Comparison of ENCODE assay signal across 8 cellular contexts in the genomic region with DNA sequence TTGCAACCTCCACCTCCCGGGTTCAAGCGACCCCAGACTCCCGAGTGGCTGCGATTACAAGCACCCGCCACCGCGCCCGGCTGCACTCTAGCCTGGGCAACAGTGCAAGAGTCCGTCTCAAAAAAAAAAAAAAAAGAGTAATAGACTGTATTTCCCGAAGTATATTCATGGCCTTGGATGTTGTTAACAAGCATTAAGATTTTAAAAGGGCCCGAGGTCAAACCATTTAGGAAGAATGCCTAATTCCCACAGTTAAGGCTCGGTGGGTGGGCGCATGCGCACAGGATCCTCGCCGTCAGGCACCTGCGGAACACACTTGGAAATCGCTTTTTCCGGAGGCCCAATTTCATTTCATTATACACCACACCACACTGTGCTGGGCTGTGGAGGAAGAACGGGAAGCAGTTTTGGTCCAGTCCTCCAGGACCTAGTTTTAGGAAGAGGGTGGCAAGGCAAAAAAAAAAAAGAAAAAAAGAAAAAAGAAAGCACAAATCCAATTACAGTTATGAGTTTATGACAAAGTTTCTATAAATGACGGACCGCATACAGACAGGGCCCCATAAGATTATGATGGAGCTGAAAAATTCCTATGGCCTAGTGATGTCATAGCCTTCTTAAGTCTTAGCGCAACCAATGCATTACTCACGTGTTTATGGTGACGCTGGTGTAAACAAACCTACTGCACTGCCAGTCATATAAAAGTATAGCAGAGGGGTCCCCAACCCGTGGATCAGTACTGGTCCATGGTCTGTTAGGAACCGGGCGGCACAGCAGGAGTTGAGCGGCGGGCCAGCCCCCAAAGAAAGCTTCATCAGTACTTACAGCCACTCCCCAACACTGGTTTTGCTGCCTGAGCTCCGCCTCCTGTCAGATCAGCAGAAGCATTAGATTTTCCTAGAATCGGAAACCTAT. TPM values are rescaled to one million over a fixed set of nuclear protein-coding genes. Genes with fewer than 3 reads are reported as not detected.
DNase-seq lines count a peak whose midpoint lies in the region; ATAC-seq and TF ChIP-seq lines count a peak whose summit lies in the region.

No MANE protein-coding gene starts in this region.

- no peaks in the 10 kb centered on the region for H3K27me3 ChIP-seq in gastrocnemius medialis

- ATAC-seq in gastrocnemius medialis (no peak), HG02642 (IDR thresholded peaks at IDR 0.05; ENCODE audit: poor library complexity, unreplicated experiment) (no peak)

- DNase-seq in NCI-H1694 treated with DMSO at 0.1 percent for 48 hours (lab: John Stamatoyannopoulos, UW) (peak; percentile 66), NCI-H1694 (lab: John Stamatoyannopoulos, UW) (no peak), NCI-H345 (lab: John Stamatoyannopoulos, UW) (peak; percentile 54), amniotic epithelial cell (ENCODE audit: low read depth) (peak; percentile 83), gastrocnemius medialis (no peak), NCI-H446 treated with DMSO at 0.1 percent for 48 hours (lab: John Stamatoyannopoulos, UW) (no peak)

- intact Hi-C loops in gastrocnemius medialis (cut with DNase I; ENCODE audit: low total_unique reads) = no loop called here

- in situ Hi-C loops in gastrocnemius medialis (cut with MboI; ENCODE audit: low sequenced_read_pairs in 4 of 4) = no loop called here

- no peaks in the 10 kb centered on the region for H3K9me3 ChIP-seq in gastrocnemius medialis

- no peaks in the 10 kb centered on the region for H3K36me3 ChIP-seq in gastrocnemius medialis

- H3K27ac ChIP-seq in gastrocnemius medialis = peak overlapping the region in 1 of 4 donors; percentile 24

- no peak for TF ChIP-seq POLR2A in gastrocnemius medialis (IDR thresholded peaks at IDR 0.05)

- H3K4me1 ChIP-seq in gastrocnemius medialis = peaks cover 0 to 4% of the 10 kb centered on the region in 2 donors

- TF ChIP-seq CTCF in gastrocnemius medialis (IDR thresholded peaks at IDR 0.05 in 4 of 5, conservative IDR thresholded peaks at IDR 0.05 in 1 of 5) = peak in 1 of 5 experiments; percentile 15

- H3K4me3 ChIP-seq in iPS-11a (ENCODE audit: low read depth, low read length) (peak overlapping the region; percentile 17), gastrocnemius medialis (peak overlapping the region; percentile 50 to 64 (median 59))

RNA-seq across cellular contexts. Expression of gene H3-3A, which starts 38.2 kb away (rescaled TPM):
- total RNA-seq in gastrocnemius medialis = 100 to 1,000 TPM; 163 to 289 (median 191) TPM

Comparison
In these comparisons a context has a peak if more than half of its experiments do, and no peak if none do; other contexts are left out.
1. DNase-seq: peak in NCI-H1694 treated with DMSO at 0.1 percent for 48 hours (single experiment), NCI-H345 (single experiment) and amniotic epithelial cell (single experiment); none in NCI-H1694 (single experiment), gastrocnemius medialis (0 of 2) and NCI-H446 treated with DMSO at 0.1 percent for 48 hours (single experiment).